Comparison of ENCODE assay signal across 8 cellular contexts in genomic region chr6:149863596-149863845, GRCh38. TPM values are rescaled to one million over a fixed set of nuclear protein-coding genes. Genes with fewer than 3 reads are reported as not detected.
DNase-seq lines count a peak whose midpoint lies in the region; ATAC-seq and TF ChIP-seq lines count a peak whose summit lies in the region.

No MANE protein-coding gene starts in this region.

- H3K36me3 ChIP-seq in brain microvascular endothelial cell (replicated peaks) (no peaks in the 10 kb centered on the region), mucosa of descending colon (ENCODE audit: low read depth) (no peaks in the 10 kb centered on the region)

- H3K27me3 ChIP-seq in brain microvascular endothelial cell (replicated peaks) = no peaks in the 10 kb centered on the region

- H3K4me3 ChIP-seq in brain microvascular endothelial cell (ENCODE audit: low read depth, low read length) = peak overlapping the region; percentile 65
- peak overlapping the region; percentile 37 for H3K4me3 ChIP-seq in mucosa of descending colon

- in situ Hi-C loops in brain microvascular endothelial cell (cut with HindIII; ENCODE audit: low pct_ligation_motif_present, low sequenced_read_pairs) = no loop called here

- H3K27ac ChIP-seq in brain microvascular endothelial cell = peak overlapping the region; percentile 84

- no peaks in the 10 kb centered on the region for H3K9me3 ChIP-seq in mucosa of descending colon

- ATAC-seq in HG03342 (IDR thresholded peaks at IDR 0.05; ENCODE audit: unreplicated experiment) (peak; percentile 18), mucosa of descending colon (no peak)

- peaks cover 10% of the 10 kb centered on the region for H3K4me1 ChIP-seq in mucosa of descending colon (ENCODE audit: low read depth)

- DNase-seq in DMS79 treated with DMSO at 0.1 percent for 48 hours (lab: John Stamatoyannopoulos, UW) (peak; percentile 58), DMS79 (lab: John Stamatoyannopoulos, UW) (no peak), brain microvascular endothelial cell (no peak), mucosa of descending colon (no peak), NCI-H1417 (lab: John Stamatoyannopoulos, UW) (no peak), DMS153 treated with DMSO at 0.1 percent for 48 hours (lab: John Stamatoyannopoulos, UW; ENCODE audit: unreplicated experiment) (no peak), SKM-1 treated with dmso at 0.1 percent for 144 hours (lab: John Stamatoyannopoulos, UW; ENCODE audit: unreplicated experiment) (no peak)

- no peak for TF ChIP-seq CTCF in brain microvascular endothelial cell (IDR thresholded peaks at IDR 0.05; ENCODE audit: low read depth, low read length, missing control alignments)
- TF ChIP-seq CTCF in mucosa of descending colon (IDR thresholded peaks at IDR 0.05) = no peak

- intact Hi-C loops in mucosa of descending colon (cut with DNase I, micrococcal nuclease) = no loop called here

RNA-seq across cellular contexts. Expression of gene LRP11, which starts 0.6 kb away (rescaled TPM):
- 10 to 100 TPM; 16.2 to 27.2 (median 26.1) TPM for total RNA-seq in mucosa of descending colon

RNA-seq across cellular contexts. Expression of gene RAET1E, which starts 34.4 kb away (rescaled TPM):
- total RNA-seq in mucosa of descending colon = under 1 TPM in 2 of 3 donors, not detected in 1; 0.16 to 0.58 TPM

RNA-seq across cellular contexts. Expression of gene RAET1G, which starts 59.4 kb away (rescaled TPM):
- total RNA-seq in mucosa of descending colon = under 1 TPM in 1 of 3 donors, not detected in 2; 0.41 TPM
